In genomic region chr6:33933101-33933500, GRCh38 we compare ENCODE assay signal across 25 cellular contexts.
"Had no signal": no experiment of that assay in that cellular context is flagged by ENCODE, and none has a peak within 500 bp of the region (broad histone marks: within the 10 kb centered on the region; RNA-seq: fewer than 3 reads in every experiment).

No MANE protein-coding gene starts in this region.

- DNase-seq: activated CD4-positive, alpha-beta memory T cell treated with anti-CD3 and anti-CD28 coated beads, Interleukin-2, amount 10 ng/mL, durations not matched to agents 7 days and 5 days; activated CD4-positive, alpha-beta T cell treated with anti-CD3 and anti-CD28 coated beads for 1 hour; activated CD4-positive, alpha-beta T cell treated with anti-CD3 and anti-CD28 coated beads for 4 hours; activated CD4-positive, alpha-beta T cell treated with anti-CD3 and anti-CD28 coated beads, Interleukin-2, amount 10 ng/mL, durations not matched to agents 7 days and 5 days; activated CD4-positive, alpha-beta T cell treated with anti-CD3 and anti-CD28 coated beads, Interleukin-2, amount 50 U/mL, for 4 hours; activated CD8-positive, alpha-beta memory T cell treated with anti-CD3 and anti-CD28 coated beads, Interleukin-2, amount 50 U/mL, for 48 hours; activated effector memory CD4-positive, alpha-beta T cell treated with Interleukin-2 at 50 U/mL for 16 hours; activated gamma-delta T cell treated with Interleukin-2 at 50 U/mL for 16 hours; activated naive CD4-positive, alpha-beta T cell treated with anti-CD3 and anti-CD28 coated beads, Interleukin-2, amount 50 U/mL, for 16 hours; activated naive CD4-positive, alpha-beta T cell treated with Interleukin-2 at 50 U/mL for 16 hours; activated T-cell treated with anti-CD3 and anti-CD28 coated beads for 4 hours; activated T-cell treated with anti-CD3 and anti-CD28 coated beads, Interleukin-2, amount 50 U/mL, for 24 hours; amniotic stem cell; anterior cingulate cortex; caudate nucleus; cortex of kidney; dermis blood vessel endothelial cell; effector CD4-positive, alpha-beta T cell; effector memory CD8-positive, alpha-beta T cell; head of caudate nucleus; hippocampal formation; T-helper 2 cell had no signal

- H3K9me3 Mint-ChIP-seq: activated CD4-positive, alpha-beta memory T cell treated with anti-CD3 and anti-CD28 coated beads, Interleukin-2, amount 10 ng/mL, durations not matched to agents 7 days and 5 days; activated CD4-positive, alpha-beta T cell treated with anti-CD3 and anti-CD28 coated beads, Interleukin-2, amount 10 ng/mL, durations not matched to agents 7 days and 5 days; activated T-helper 17 cell treated with anti-CD3 and anti-CD28 coated beads, Interleukin-2, amount 50 U/mL, for 72 hours; effector memory CD8-positive, alpha-beta T cell had no signal

- H3K36me3 ChIP-seq: esophagus muscularis mucosa had no signal

- ATAC-seq: activated T-helper 17 cell treated with anti-CD3 and anti-CD28 coated beads, Interleukin-2, amount 50 U/mL, for 72 hours; effector memory CD8-positive, alpha-beta T cell had no signal

- H3K4me3 Mint-ChIP-seq: activated CD4-positive, alpha-beta memory T cell treated with anti-CD3 and anti-CD28 coated beads, Interleukin-2, amount 10 ng/mL, durations not matched to agents 7 days and 5 days; activated CD4-positive, alpha-beta T cell treated with anti-CD3 and anti-CD28 coated beads, Interleukin-2, amount 10 ng/mL, durations not matched to agents 7 days and 5 days; activated naive CD8-positive, alpha-beta T cell; activated T-cell treated with anti-CD3 and anti-CD28 coated beads, Interleukin-2, amount 50 U/mL, for 24 hours; activated T-helper 17 cell treated with anti-CD3 and anti-CD28 coated beads, Interleukin-2, amount 50 U/mL, for 72 hours; effector memory CD8-positive, alpha-beta T cell had no signal

- H3K4me1 ChIP-seq: esophagus muscularis mucosa had no signal

- H3K27ac Mint-ChIP-seq: activated CD4-positive, alpha-beta memory T cell treated with anti-CD3 and anti-CD28 coated beads, Interleukin-2, amount 10 ng/mL, durations not matched to agents 7 days and 5 days; activated CD4-positive, alpha-beta T cell treated with anti-CD3 and anti-CD28 coated beads, Interleukin-2, amount 10 ng/mL, durations not matched to agents 7 days and 5 days; activated naive CD8-positive, alpha-beta T cell; activated T-cell treated with anti-CD3 and anti-CD28 coated beads, Interleukin-2, amount 50 U/mL, for 24 hours; activated T-helper 17 cell treated with anti-CD3 and anti-CD28 coated beads, Interleukin-2, amount 50 U/mL, for 72 hours; effector memory CD8-positive, alpha-beta T cell had no signal

- H3K4me3 ChIP-seq: esophagus muscularis mucosa had no signal

- H3K36me3 Mint-ChIP-seq: activated naive CD8-positive, alpha-beta T cell had no signal

- H3K27ac ChIP-seq: esophagus muscularis mucosa had no signal

- H3K9me3 ChIP-seq: esophagus muscularis mucosa had no signal

- H3K27me3 Mint-ChIP-seq: activated naive CD8-positive, alpha-beta T cell; activated T-cell treated with anti-CD3 and anti-CD28 coated beads, Interleukin-2, amount 50 U/mL, for 24 hours had no signal

- H3K4me1 Mint-ChIP-seq: activated T-helper 17 cell treated with anti-CD3 and anti-CD28 coated beads, Interleukin-2, amount 50 U/mL, for 72 hours had no signal
